In genomic region chr22:43693245-43693644, GRCh38 we compare ENCODE assay signal across 3 cellular contexts.
TF ChIP-seq lines count a peak whose summit lies in the region.

No MANE protein-coding gene starts in this region.

TF ChIP-seq in HepG2, 621 proteins besides CTCF, POLR2A, EP300 and RAD21:
- peak; percentile 95 to 98 for TF ChIP-seq MAFK (conservative IDR thresholded peaks at IDR 0.05 in 1 of 2, IDR thresholded peaks at IDR 0.05 in 1 of 2; ENCODE audit: low read length in 2 of 2)
- peak; percentile 97 for TF ChIP-seq MAFF (IDR thresholded peaks at IDR 0.05; ENCODE audit: low read depth, low read length)
- TF ChIP-seq CHCHD3 (CRISPR knock-in tag; IDR thresholded peaks at IDR 0.05) = no peak

TF ChIP-seq in IMR-90, 13 proteins besides CTCF, POLR2A, EP300 and RAD21:
- TF ChIP-seq BHLHE40 (IDR thresholded peaks at IDR 0.05; ENCODE audit: low read depth, low read length) = no peak
- TF ChIP-seq MAFK (IDR thresholded peaks at IDR 0.05; ENCODE audit: low read depth, low read length) = peak; percentile 98

TF ChIP-seq in H1, 55 proteins besides CTCF, POLR2A, EP300 and RAD21:
- TF ChIP-seq MAFK (IDR thresholded peaks at IDR 0.05; ENCODE audit: low read depth, low read length) (peak; percentile 93), POU5F1 (IDR thresholded peaks at IDR 0.05; ENCODE audit: low read depth, low read length) (no peak)
